In genomic region chr1:64150266-64150665, GRCh38 we compare ENCODE assay signal across 29 cellular contexts. TPM values are rescaled to one million over a fixed set of nuclear protein-coding genes. Genes with fewer than 3 reads are reported as not detected.
"Had no signal": no experiment of that assay in that cellular context is flagged by ENCODE, and none has a peak within 500 bp of the region (broad histone marks: within the 10 kb centered on the region; RNA-seq: fewer than 3 reads in every experiment).

No MANE protein-coding gene starts in this region.

- ATAC-seq: activated CD8-positive, alpha-beta T cell treated with anti-CD3 and anti-CD28 coated beads for 36 hours; activated naive CD8-positive, alpha-beta T cell treated with anti-CD3 and anti-CD28 coated beads, Interleukin-2, amount 50 U/mL, for 24 hours had no signal

- H3K27ac ChIP-seq: ascending aorta, cardiac muscle cell, VCaP had no signal

- H3K36me3 ChIP-seq: cardiac muscle cell had no signal

- H3K27me3 ChIP-seq: ascending aorta, cardiac muscle cell had no signal

- H3K9me3 ChIP-seq: ascending aorta had no signal

- H3K4me3 ChIP-seq: ascending aorta, cardiac muscle cell had no signal

- DNase-seq: activated B cell treated with CpG ODN at 0.5 μM for 24 hours; activated CD4-positive, alpha-beta memory T cell treated with anti-CD3 and anti-CD28 coated beads for 36 hours; activated CD4-positive, alpha-beta T cell treated with anti-CD3 and anti-CD28 coated beads for 4 hours; activated CD4-positive, alpha-beta T cell treated with anti-CD3 and anti-CD28 coated beads, Interleukin-2, amount 10 ng/mL, durations not matched to agents 24 days and 14 days; activated CD4-positive, alpha-beta T cell treated with anti-CD3 and anti-CD28 coated beads, Interleukin-2, amount 50 U/mL, for 1 hour; activated CD4-positive, alpha-beta T cell treated with anti-CD3 and anti-CD28 coated beads, Interleukin-2, amount 50 U/mL, for 4 hours; activated CD4-positive, CD25-positive, alpha-beta regulatory T cell treated with anti-CD3 and anti-CD28 coated beads, Interleukin-2, amount 50 U/mL, for 72 hours; activated CD8-positive, alpha-beta memory T cell treated with anti-CD3 and anti-CD28 coated beads, Interleukin-2, amount 50 U/mL, for 4 hours; activated CD8-positive, alpha-beta T cell treated with anti-CD3 and anti-CD28 coated beads for 36 hours; activated effector memory CD4-positive, alpha-beta T cell treated with Interleukin-2 at 50 U/mL for 16 hours; activated gamma-delta T cell; activated naive CD4-positive, alpha-beta T cell treated with anti-CD3 and anti-CD28 coated beads, Interleukin-2, amount 10 ng/mL, durations not matched to agents 7 days and 5 days; activated naive CD4-positive, alpha-beta T cell treated with Interleukin-2 at 50 U/mL for 16 hours; activated naive CD8-positive, alpha-beta T cell treated with anti-CD3 and anti-CD28 coated beads, Interleukin-2, amount 10 ng/mL, durations not matched to agents 7 days and 5 days; activated naive CD8-positive, alpha-beta T cell treated with anti-CD3 and anti-CD28 coated beads, Interleukin-2, amount 50 U/mL, for 24 hours; activated T-cell treated with anti-CD3 and anti-CD28 coated beads for 4 hours; activated T-cell treated with anti-CD3 and anti-CD28 coated beads, Interleukin-2, amount 50 U/mL, for 24 hours; activated T-cell treated with anti-CD3 and anti-CD28 coated beads, Interleukin-2, amount 50 U/mL, for 48 hours; amygdala; anterior cingulate cortex; caudate nucleus; T-helper 9 cell had no signal

RNA-seq across cellular contexts. Expression of gene UBE2U, which starts 53.2 kb away (rescaled TPM):
- total RNA-seq: activated B cell treated with CpG ODN at 0.5 μM for 24 hours; activated CD4-positive, alpha-beta memory T cell treated with anti-CD3 and anti-CD28 coated beads for 36 hours; activated CD4-positive, alpha-beta T cell treated with anti-CD3 and anti-CD28 coated beads, Interleukin-2, amount 10 ng/mL, durations not matched to agents 24 days and 14 days; activated CD8-positive, alpha-beta memory T cell treated with anti-CD3 and anti-CD28 coated beads for 36 hours; activated CD8-positive, alpha-beta T cell treated with anti-CD3 and anti-CD28 coated beads for 36 hours; activated naive CD8-positive, alpha-beta T cell treated with anti-CD3 and anti-CD28 coated beads, Interleukin-2, amount 10 ng/mL, durations not matched to agents 7 days and 5 days; activated T-helper 2 cell treated with anti-CD3 and anti-CD28 coated beads, Interferon-gamma antibody, Interleukin-2, Interleukin-4, amounts not matched to agents 10 μg/mL and 5 μg/mL and 100 μg/mL, durations not matched to agents 14 hours and 24 hours and 36 hours; ascending aorta; bronchial epithelial cell; cardiac muscle cell; cerebellum had no signal
